ENCODE assay signal across 1 cellular context in the genomic region with DNA sequence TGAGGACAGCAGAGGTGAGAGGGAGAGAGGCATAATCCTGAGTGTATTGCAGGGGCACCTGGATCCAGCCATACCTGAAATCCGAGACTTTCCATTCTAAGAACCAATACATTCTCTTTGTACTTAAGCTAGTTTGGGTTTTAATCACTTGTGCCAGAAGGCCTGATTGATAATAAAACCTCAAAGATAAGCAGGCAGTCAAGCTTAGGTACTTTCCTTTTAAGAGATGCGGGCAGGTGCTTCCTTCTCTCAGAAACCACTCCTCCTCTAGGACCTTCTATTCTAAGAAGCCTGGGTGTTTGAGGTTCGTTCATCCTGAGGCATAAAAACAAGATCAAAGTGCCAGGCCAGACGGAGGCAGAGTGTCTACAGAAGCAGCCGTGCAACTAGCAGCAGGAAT.
TF ChIP-seq lines count a peak whose summit lies in the region.

No MANE protein-coding gene starts in this region.

TF ChIP-seq in K562, 482 proteins besides CTCF, POLR2A, EP300 and RAD21:
- TF ChIP-seq SMARCA4 (IDR thresholded peaks at IDR 0.05) (peak; percentile 24; the same call in 1 of the 2 replicates), PML (IDR thresholded peaks at IDR 0.05; ENCODE audit: low read length) (peak; percentile 56; the same call in 1 of the 2 replicates), BCOR (IDR thresholded peaks at IDR 0.05) (peak; percentile 69), TCF3 (CRISPR knock-in tag; IDR thresholded peaks at IDR 0.05) (peak; percentile 81), CBX5 (IDR thresholded peaks at IDR 0.05; ENCODE audit: borderline replicate concordance, low read depth) (no peak), RBM25 (IDR thresholded peaks at IDR 0.05; ENCODE audit: low read depth, low read length, severe bottlenecking) (peak; percentile 77), SOX6 (IDR thresholded peaks at IDR 0.05) (peak; percentile 30; the same call in 1 of the 2 replicates), RCOR1 (IDR thresholded peaks at IDR 0.05; ENCODE audit: borderline replicate concordance in 1 of 2, low read depth in 2 of 2, low read length in 2 of 2) (peak in 1 of 2 experiments; percentile 76; a peak in 2 of 4 replicates), FOSL1 (tag; conservative IDR thresholded peaks at IDR 0.05) (no peak), NCOA6 (IDR thresholded peaks at IDR 0.05) (no peak), KHSRP (IDR thresholded peaks at IDR 0.05) (no peak), ZNF311 (CRISPR knock-in tag; IDR thresholded peaks at IDR 0.05) (no peak), TAL1 (IDR thresholded peaks at IDR 0.05) (peak; percentile 61), CBFA2T3 (IDR thresholded peaks at IDR 0.05) (peak; percentile 76), KDM1A (IDR thresholded peaks at IDR 0.05) (peak; percentile 46 to 57), ARID2 (IDR thresholded peaks at IDR 0.05) (no peak), ZBTB7A (IDR thresholded peaks at IDR 0.05; ENCODE audit: borderline replicate concordance, control insufficient read depth, low read depth, low read length) (no peak), ADNP (tag; IDR thresholded peaks at IDR 0.05) (peak; percentile 82; the same call in 1 of the 2 replicates), CTBP1 (IDR thresholded peaks at IDR 0.05; ENCODE audit: borderline replicate concordance) (peak; percentile 27; the same call in 1 of the 2 replicates), TEAD4 (IDR thresholded peaks at IDR 0.05; ENCODE audit: low read length) (peak; percentile 83), TEAD4 (CRISPR knock-in tag; IDR thresholded peaks at IDR 0.05; ENCODE audit: borderline replicate concordance) (no peak), PTTG1 (tag; IDR thresholded peaks at IDR 0.05; ENCODE audit: low read depth) (no peak), SETDB1 (IDR thresholded peaks at IDR 0.05; ENCODE audit: low read length) (no peak), ARID1B (IDR thresholded peaks at IDR 0.05) (peak; percentile 70), KLF16 (IDR thresholded peaks at IDR 0.05) (peak; percentile 63; the same call in 1 of the 2 replicates), NELFE (IDR thresholded peaks at IDR 0.05; ENCODE audit: insufficient read depth, insufficient read length) (no peak), CBFA2T2 (conservative IDR thresholded peaks at IDR 0.05) (peak; percentile 69), HDAC1 (IDR thresholded peaks at IDR 0.05) (peak in 1 of 2 experiments; percentile 35; a peak in 1 of 4 replicates), ZNF445 (CRISPR knock-in tag; IDR thresholded peaks at IDR 0.05; ENCODE audit: low read depth) (no peak)
- TF ChIP-seq, protein P1, sequence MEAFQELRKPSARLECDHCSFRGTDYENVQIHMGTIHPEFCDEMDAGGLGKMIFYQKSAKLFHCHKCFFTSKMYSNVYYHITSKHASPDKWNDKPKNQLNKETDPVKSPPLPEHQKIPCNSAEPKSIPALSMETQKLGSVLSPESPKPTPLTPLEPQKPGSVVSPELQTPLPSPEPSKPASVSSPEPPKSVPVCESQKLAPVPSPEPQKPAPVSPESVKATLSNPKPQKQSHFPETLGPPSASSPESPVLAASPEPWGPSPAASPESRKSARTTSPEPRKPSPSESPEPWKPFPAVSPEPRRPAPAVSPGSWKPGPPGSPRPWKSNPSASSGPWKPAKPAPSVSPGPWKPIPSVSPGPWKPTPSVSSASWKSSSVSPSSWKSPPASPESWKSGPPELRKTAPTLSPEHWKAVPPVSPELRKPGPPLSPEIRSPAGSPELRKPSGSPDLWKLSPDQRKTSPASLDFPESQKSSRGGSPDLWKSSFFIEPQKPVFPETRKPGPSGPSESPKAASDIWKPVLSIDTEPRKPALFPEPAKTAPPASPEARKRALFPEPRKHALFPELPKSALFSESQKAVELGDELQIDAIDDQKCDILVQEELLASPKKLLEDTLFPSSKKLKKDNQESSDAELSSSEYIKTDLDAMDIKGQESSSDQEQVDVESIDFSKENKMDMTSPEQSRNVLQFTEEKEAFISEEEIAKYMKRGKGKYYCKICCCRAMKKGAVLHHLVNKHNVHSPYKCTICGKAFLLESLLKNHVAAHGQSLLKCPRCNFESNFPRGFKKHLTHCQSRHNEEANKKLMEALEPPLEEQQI (IDR thresholded peaks at IDR 0.05): no peak
- TF ChIP-seq, protein P2, sequence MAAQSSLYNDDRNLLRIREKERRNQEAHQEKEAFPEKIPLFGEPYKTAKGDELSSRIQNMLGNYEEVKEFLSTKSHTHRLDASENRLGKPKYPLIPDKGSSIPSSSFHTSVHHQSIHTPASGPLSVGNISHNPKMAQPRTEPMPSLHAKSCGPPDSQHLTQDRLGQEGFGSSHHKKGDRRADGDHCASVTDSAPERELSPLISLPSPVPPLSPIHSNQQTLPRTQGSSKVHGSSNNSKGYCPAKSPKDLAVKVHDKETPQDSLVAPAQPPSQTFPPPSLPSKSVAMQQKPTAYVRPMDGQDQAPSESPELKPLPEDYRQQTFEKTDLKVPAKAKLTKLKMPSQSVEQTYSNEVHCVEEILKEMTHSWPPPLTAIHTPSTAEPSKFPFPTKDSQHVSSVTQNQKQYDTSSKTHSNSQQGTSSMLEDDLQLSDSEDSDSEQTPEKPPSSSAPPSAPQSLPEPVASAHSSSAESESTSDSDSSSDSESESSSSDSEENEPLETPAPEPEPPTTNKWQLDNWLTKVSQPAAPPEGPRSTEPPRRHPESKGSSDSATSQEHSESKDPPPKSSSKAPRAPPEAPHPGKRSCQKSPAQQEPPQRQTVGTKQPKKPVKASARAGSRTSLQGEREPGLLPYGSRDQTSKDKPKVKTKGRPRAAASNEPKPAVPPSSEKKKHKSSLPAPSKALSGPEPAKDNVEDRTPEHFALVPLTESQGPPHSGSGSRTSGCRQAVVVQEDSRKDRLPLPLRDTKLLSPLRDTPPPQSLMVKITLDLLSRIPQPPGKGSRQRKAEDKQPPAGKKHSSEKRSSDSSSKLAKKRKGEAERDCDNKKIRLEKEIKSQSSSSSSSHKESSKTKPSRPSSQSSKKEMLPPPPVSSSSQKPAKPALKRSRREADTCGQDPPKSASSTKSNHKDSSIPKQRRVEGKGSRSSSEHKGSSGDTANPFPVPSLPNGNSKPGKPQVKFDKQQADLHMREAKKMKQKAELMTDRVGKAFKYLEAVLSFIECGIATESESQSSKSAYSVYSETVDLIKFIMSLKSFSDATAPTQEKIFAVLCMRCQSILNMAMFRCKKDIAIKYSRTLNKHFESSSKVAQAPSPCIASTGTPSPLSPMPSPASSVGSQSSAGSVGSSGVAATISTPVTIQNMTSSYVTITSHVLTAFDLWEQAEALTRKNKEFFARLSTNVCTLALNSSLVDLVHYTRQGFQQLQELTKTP (IDR thresholded peaks at IDR 0.05; ENCODE audit: low read depth in 1 of 2, partially characterized antibody in 2 of 2): no peak
- TF ChIP-seq, protein P3, sequence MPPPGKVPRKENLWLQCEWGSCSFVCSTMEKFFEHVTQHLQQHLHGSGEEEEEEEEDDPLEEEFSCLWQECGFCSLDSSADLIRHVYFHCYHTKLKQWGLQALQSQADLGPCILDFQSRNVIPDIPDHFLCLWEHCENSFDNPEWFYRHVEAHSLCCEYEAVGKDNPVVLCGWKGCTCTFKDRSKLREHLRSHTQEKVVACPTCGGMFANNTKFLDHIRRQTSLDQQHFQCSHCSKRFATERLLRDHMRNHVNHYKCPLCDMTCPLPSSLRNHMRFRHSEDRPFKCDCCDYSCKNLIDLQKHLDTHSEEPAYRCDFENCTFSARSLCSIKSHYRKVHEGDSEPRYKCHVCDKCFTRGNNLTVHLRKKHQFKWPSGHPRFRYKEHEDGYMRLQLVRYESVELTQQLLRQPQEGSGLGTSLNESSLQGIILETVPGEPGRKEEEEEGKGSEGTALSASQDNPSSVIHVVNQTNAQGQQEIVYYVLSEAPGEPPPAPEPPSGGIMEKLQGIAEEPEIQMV (tag; conservative IDR thresholded peaks at IDR 0.05; ENCODE audit: low read depth): no peak
- TF ChIP-seq, protein P4, sequence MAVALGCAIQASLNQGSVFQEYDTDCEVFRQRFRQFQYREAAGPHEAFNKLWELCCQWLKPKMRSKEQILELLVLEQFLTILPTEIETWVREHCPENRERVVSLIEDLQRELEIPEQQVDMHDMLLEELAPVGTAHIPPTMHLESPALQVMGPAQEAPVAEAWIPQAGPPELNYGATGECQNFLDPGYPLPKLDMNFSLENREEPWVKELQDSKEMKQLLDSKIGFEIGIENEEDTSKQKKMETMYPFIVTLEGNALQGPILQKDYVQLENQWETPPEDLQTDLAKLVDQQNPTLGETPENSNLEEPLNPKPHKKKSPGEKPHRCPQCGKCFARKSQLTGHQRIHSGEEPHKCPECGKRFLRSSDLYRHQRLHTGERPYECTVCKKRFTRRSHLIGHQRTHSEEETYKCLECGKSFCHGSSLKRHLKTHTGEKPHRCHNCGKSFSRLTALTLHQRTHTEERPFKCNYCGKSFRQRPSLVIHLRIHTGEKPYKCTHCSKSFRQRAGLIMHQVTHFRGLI (CRISPR knock-in tag; IDR thresholded peaks at IDR 0.05): no peak
- TF ChIP-seq, protein P5, sequence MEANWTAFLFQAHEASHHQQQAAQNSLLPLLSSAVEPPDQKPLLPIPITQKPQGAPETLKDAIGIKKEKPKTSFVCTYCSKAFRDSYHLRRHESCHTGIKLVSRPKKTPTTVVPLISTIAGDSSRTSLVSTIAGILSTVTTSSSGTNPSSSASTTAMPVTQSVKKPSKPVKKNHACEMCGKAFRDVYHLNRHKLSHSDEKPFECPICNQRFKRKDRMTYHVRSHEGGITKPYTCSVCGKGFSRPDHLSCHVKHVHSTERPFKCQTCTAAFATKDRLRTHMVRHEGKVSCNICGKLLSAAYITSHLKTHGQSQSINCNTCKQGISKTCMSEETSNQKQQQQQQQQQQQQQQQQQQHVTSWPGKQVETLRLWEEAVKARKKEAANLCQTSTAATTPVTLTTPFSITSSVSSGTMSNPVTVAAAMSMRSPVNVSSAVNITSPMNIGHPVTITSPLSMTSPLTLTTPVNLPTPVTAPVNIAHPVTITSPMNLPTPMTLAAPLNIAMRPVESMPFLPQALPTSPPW (CRISPR knock-in tag; IDR thresholded peaks at IDR 0.05): no peak
